7 cellular contexts compared by ENCODE assay signal in genomic region chr14:106872619-106873446, GRCh38.
A peak's percentile ranks its signal among the peaks of the same experiment; 100 is the strongest.
DNase-seq lines count a peak whose midpoint lies in the region; ATAC-seq and TF ChIP-seq lines count a peak whose summit lies in the region.

No MANE protein-coding gene starts in this region.

- peak overlapping the region; percentile 21 for H3K4me3 Mint-ChIP-seq in activated CD8-positive, alpha-beta T cell treated with anti-CD3 and anti-CD28 coated beads, Interleukin-2, amount 10 ng/mL, durations not matched to agents 7 days and 5 days

- no peaks in the 10 kb centered on the region for H3K36me3 Mint-ChIP-seq in activated CD8-positive, alpha-beta T cell treated with anti-CD3 and anti-CD28 coated beads, Interleukin-2, amount 10 ng/mL, durations not matched to agents 7 days and 5 days (ENCODE audit: low read depth)

- no peak overlapping the region for H3K27ac Mint-ChIP-seq in activated CD8-positive, alpha-beta T cell treated with anti-CD3 and anti-CD28 coated beads, Interleukin-2, amount 10 ng/mL, durations not matched to agents 7 days and 5 days

- H3K9me3 Mint-ChIP-seq in activated CD8-positive, alpha-beta T cell treated with anti-CD3 and anti-CD28 coated beads, Interleukin-2, amount 10 ng/mL, durations not matched to agents 7 days and 5 days (ENCODE audit: insufficient read depth): no peaks in the 10 kb centered on the region

- CTCF ChIA-PET in activated CD8-positive, alpha-beta T cell treated with anti-CD3 and anti-CD28 coated beads, Interleukin-2, amount 10 ng/mL, durations not matched to agents 7 days and 5 days (lab: Charles Lee): interaction anchor here (0.6 to 9.5 kb wide), 32 partner anchors 8 to 455 kb away, joined by 3 to 193 read pairs (median 5); no protein-coding TSS in a partner anchor

- ATAC-seq in HG02981 (IDR thresholded peaks at IDR 0.05; ENCODE audit: unreplicated experiment) (peak; percentile 36), GM19467 (IDR thresholded peaks at IDR 0.05; ENCODE audit: unreplicated experiment) (no peak)
- peak; percentile 86 for ATAC-seq in activated CD8-positive, alpha-beta T cell treated with anti-CD3 and anti-CD28 coated beads, Interleukin-2, amount 10 ng/mL, durations not matched to agents 7 days and 5 days

- in situ Hi-C loops in GM13976 (cut with MboI; ENCODE audit: low sequenced_read_pairs, unreplicated experiment): no loop called here

- POLR2A ChIA-PET in activated CD8-positive, alpha-beta T cell treated with anti-CD3 and anti-CD28 coated beads, Interleukin-2, amount 10 ng/mL, durations not matched to agents 7 days and 5 days (lab: Charles Lee): interaction anchor here (0.9 to 1.2 kb wide), 4 partner anchors 27 to 82 kb away, joined by 3 to 4 read pairs (median 3); no protein-coding TSS in a partner anchor

- H3K4me1 Mint-ChIP-seq in activated CD8-positive, alpha-beta T cell treated with anti-CD3 and anti-CD28 coated beads, Interleukin-2, amount 10 ng/mL, durations not matched to agents 7 days and 5 days (ENCODE audit: low read depth): peaks cover 29% of the 10 kb centered on the region

- peak; percentile 68 for DNase-seq in GM13976 (ENCODE audit: low spot score)
- peak; percentile 59 to 61 for DNase-seq in NOMO-1 (lab: John Stamatoyannopoulos, UW; ENCODE audit: unreplicated experiment in 2 of 2)
- DNase-seq in activated CD8-positive, alpha-beta T cell treated with anti-CD3 and anti-CD28 coated beads, Interleukin-2, amount 10 ng/mL, durations not matched to agents 7 days and 5 days: peak; percentile 88
- no peak for DNase-seq in fibroblast of villous mesenchyme (ENCODE audit: low read depth)
- DNase-seq in stimulated activated CD4-positive, alpha-beta T cell treated with anti-CD3 and anti-CD28 coated beads, Interleukin-4, amount 100 ng/mL, for 24 hours: peak; percentile 88

- no peak overlapping the region for H3K4me3 ChIP-seq in fibroblast of villous mesenchyme (ENCODE audit: low read depth, low read length)

- H3K27me3 Mint-ChIP-seq in activated CD8-positive, alpha-beta T cell treated with anti-CD3 and anti-CD28 coated beads, Interleukin-2, amount 10 ng/mL, durations not matched to agents 7 days and 5 days (ENCODE audit: low read depth): peaks cover 19% of the 10 kb centered on the region

- TF ChIP-seq CTCF in GM13976 (IDR thresholded peaks at IDR 0.05; ENCODE audit: borderline replicate concordance, control extremely low read depth, extremely low read depth, insufficient read depth, missing control alignments) (peak; percentile 81), fibroblast of villous mesenchyme (IDR thresholded peaks at IDR 0.05; ENCODE audit: insufficient read depth, low read depth, low read length) (peak; percentile 47)
